ENCODE assay signal across 1 cellular context in the genomic region with DNA sequence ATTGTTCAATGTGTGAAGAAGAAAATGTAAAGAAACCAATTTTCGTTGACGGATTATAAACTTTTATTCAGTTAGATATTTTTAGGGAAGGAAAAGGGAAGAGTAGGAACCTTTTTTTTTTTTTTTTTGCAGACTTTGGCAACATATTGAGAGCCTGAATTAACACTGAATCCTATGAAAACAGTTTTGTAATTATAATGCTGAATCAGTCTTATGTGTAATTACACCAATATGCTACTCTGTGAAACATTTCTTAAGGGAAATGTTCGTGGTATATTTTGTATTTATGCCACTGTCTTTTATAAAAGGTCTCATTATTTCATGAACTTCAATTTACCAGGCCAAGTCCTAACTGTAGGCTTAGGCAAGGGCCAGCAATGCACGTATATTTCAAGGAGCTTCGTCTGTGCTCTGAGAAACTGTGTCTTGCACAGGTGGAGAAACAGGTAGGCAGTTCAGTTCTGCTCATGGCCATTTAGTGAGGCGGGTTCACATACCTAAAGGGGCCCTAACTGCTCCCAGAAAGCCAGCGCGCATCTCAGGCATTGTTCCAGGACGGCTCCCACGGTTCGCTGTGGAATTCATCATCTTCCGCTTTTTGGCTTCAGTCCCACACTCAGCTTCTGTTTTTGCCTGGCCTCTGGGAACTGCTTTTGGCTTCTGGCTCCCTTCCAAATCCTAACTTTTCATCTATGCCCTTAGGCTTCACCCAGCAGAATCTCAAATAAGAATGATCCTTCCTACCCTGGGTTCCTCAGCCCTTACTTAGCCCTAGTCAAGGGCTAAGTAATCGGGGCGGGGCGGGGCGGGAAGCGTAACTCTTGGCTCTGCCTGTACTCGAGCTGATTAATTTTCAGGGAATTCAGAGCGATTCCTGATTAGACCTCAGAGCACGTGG.
TF ChIP-seq lines count a peak whose summit lies in the region.

No MANE protein-coding gene starts in this region.

TF ChIP-seq in IMR-90, 13 proteins besides CTCF, POLR2A, EP300 and RAD21:
- TF ChIP-seq, protein P1, sequence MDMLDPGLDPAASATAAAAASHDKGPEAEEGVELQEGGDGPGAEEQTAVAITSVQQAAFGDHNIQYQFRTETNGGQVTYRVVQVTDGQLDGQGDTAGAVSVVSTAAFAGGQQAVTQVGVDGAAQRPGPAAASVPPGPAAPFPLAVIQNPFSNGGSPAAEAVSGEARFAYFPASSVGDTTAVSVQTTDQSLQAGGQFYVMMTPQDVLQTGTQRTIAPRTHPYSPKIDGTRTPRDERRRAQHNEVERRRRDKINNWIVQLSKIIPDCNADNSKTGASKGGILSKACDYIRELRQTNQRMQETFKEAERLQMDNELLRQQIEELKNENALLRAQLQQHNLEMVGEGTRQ (IDR thresholded peaks at IDR 0.05; ENCODE audit: low read depth, low read length), result no peak; the same call in 1 of the 2 replicates
